In the genomic region with DNA sequence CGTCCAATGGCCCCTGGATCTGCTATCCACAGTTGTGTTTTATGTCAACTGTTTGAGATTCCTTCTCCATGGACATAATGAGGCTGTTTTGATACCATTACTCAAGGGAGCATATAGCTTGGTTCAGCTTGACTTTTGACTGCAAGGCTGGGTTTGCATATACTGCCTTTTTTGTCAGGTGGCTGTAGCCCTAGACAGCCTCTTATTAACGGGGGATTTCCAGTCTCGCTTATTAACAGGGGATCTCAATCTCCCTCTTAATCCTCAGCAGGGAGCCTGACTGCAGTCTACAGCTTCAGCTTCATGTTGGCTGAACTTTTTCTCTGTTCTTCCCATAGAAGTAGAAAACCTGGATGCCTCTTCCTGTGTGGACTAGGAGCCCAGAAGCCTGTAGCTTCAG, we compare ENCODE assay signal across 28 cellular contexts.
DNase-seq lines count a peak whose midpoint lies in the region; ATAC-seq, FAIRE-seq and TF ChIP-seq lines count a peak whose summit lies in the region.
"Had no signal": no experiment of that assay in that cellular context is flagged by ENCODE, and none has a peak within 500 bp of the region (broad histone marks: within the 10 kb centered on the region; RNA-seq: fewer than 3 reads in every experiment).

No MANE protein-coding gene starts in this region.

- H4K8ac ChIP-seq in H1 (ENCODE audit: extremely low read depth, insufficient read depth, low read length), result no peak overlapping the region

- H3K4ac ChIP-seq in H1 (replicated peaks; ENCODE audit: insufficient read length, low read depth, low read length), result no peak overlapping the region

- H3K9me3 ChIP-seq in BLaER1 (peaks cover 5% of the 10 kb centered on the region), H1 (ENCODE audit: insufficient read depth in 2 of 2, low read depth in 1 of 2, low read length in 1 of 2) (peaks cover 2 to 6% of the 10 kb centered on the region in 2 experiments; a peak in 3 of 4 replicates)
- H3K9me3 ChIP-seq: colonic mucosa, uterus had no signal

- H4K91ac ChIP-seq in H1 (replicated peaks; ENCODE audit: insufficient read length, low read length), result no peak overlapping the region

- no peak overlapping the region for H2BK15ac ChIP-seq in H1 (ENCODE audit: low read length)

- FAIRE-seq in H1 (lab: Jason Lieb, UNC), result peak; percentile 7
- FAIRE-seq: A549 had no signal

- no peak overlapping the region for H3K18ac ChIP-seq in H1 (ENCODE audit: extremely low read depth, low read length)

- H4K5ac ChIP-seq in H1 (ENCODE audit: insufficient read length, low read depth, low read length), result no peak overlapping the region

- no peaks in the 10 kb centered on the region for H3K79me1 ChIP-seq in H1 (ENCODE audit: low read depth, low read length)

- no peak overlapping the region for H3K9ac ChIP-seq in BLaER1
- H3K9ac ChIP-seq in H1 (replicated peaks in 1 of 4; ENCODE audit: extremely low read depth in 1 of 4, low read depth in 3 of 4, low read length in 3 of 4), result no peak overlapping the region

- TF ChIP-seq POLR2A in H1 (IDR thresholded peaks at IDR 0.05; ENCODE audit: control extremely low read depth in 1 of 2, low read depth in 2 of 2, low read length in 2 of 2), result no peak

- CTCF ChIA-PET in H1 (lab: Charles Lee; ENCODE audit: partially characterized antibody), result interaction anchor here (1.3 to 1.6 kb wide), 2 partner anchors 10 to 11 kb away, joined by 3 read pairs; no protein-coding TSS in a partner anchor

- H3K36me3 ChIP-seq in BLaER1 (no peaks in the 10 kb centered on the region), H1 (ENCODE audit: control insufficient read depth in 2 of 4, insufficient read depth in 4 of 4, low read length in 3 of 4) (0 out of 8 replicates have a peak, but pooled peaks cover 0 to 3% (median 0%) of the 10 kb centered on the region in 4 experiments)
- H3K36me3 ChIP-seq: colonic mucosa, SJCRH30, thoracic aorta, uterus had no signal

- ATAC-seq in GM18868 (IDR thresholded peaks at IDR 0.05; ENCODE audit: unreplicated experiment) (peak; percentile 51), HG02870 (IDR thresholded peaks at IDR 0.05; ENCODE audit: unreplicated experiment) (peak; percentile 46), GM19397 (IDR thresholded peaks at IDR 0.05; ENCODE audit: unreplicated experiment) (no peak), GM19395 (IDR thresholded peaks at IDR 0.05; ENCODE audit: unreplicated experiment) (no peak)
- ATAC-seq: A549; activated CD8-positive, alpha-beta memory T cell treated with anti-CD3 and anti-CD28 coated beads, Interleukin-2, amount 10 ng/mL, durations not matched to agents 7 days and 5 days; activated T-cell treated with anti-CD3 and anti-CD28 coated beads, Interleukin-2, amount 50 U/mL, for 72 hours; natural killer cell; WTC11 had no signal

- POLR2A ChIA-PET in H1 (lab: Charles Lee; ENCODE audit: partially characterized antibody), result no interaction called here

- no peak overlapping the region for H2AFZ ChIP-seq in H1 (ENCODE audit: low read length)

- H3K27me3 ChIP-seq in BLaER1 (no peaks in the 10 kb centered on the region), H1 (replicated peaks in 1 of 4; ENCODE audit: control insufficient read depth in 3 of 4, extremely low read depth in 1 of 4, insufficient read depth in 3 of 4, low read length in 3 of 4) (no peaks in the 10 kb centered on the region; a peak in 1 of 7 replicates)
- H3K27me3 ChIP-seq: colonic mucosa, SJCRH30, uterus had no signal

- no peak overlapping the region for H2BK120ac ChIP-seq in H1 (replicated peaks; ENCODE audit: low read depth, low read length)

- peak overlapping the region; percentile 63; the same call in 1 of the 2 replicates for H2BK20ac ChIP-seq in H1 (ENCODE audit: low read length)

- H2BK12ac ChIP-seq in H1 (ENCODE audit: low read depth, low read length), result peak overlapping the region; percentile 20; the same call in 1 of the 2 replicates

- no peaks in the 10 kb centered on the region for H3K23me2 ChIP-seq in H1 (ENCODE audit: low read depth, low read length)

- H3K4me2 ChIP-seq in BLaER1 (peak overlapping the region; percentile 16; the same call in 1 of the 2 replicates), H1 (ENCODE audit: insufficient read depth in 1 of 2, low read depth in 2 of 2, low read length in 2 of 2) (no peak overlapping the region)
- H3K4me2 ChIP-seq: A549 had no signal

- H3K56ac ChIP-seq in H1 (replicated peaks; ENCODE audit: insufficient read length, low read depth, low read length), result no peak overlapping the region

- 90% methylated on average over 3 of the region's 3 CpGs; no CpG with 5 or more reads in 1 of the 2 experiments for WGBS in H1 (ENCODE audit: extremely low coverage in 1 of 2, insufficient coverage in 1 of 2, insufficient read length in 1 of 2, insufficient replicate concordance in 2 of 2, low coverage in 1 of 2, low lambda C conversion rate in 2 of 2, missing lambda C conversion rate in 1 of 2), 2 experiments

- no peak overlapping the region for H2BK5ac ChIP-seq in H1 (ENCODE audit: low read depth, low read length)

- H3K27ac ChIP-seq in BLaER1, result no peak overlapping the region
- H3K27ac ChIP-seq in H1 (ENCODE audit: low read depth, low read length), result no peak overlapping the region
- H3K27ac ChIP-seq: A549, colonic mucosa, SJCRH30, thoracic aorta, uterus had no signal

- peaks cover 15% of the 10 kb centered on the region for H3K4me1 ChIP-seq in BLaER1
- H3K4me1 ChIP-seq in H1 (replicated peaks in 1 of 4; ENCODE audit: control insufficient read depth in 3 of 4, insufficient read depth in 4 of 4, low read length in 3 of 4), result peaks cover 0 to 9% (median 4%) of the 10 kb centered on the region in 4 experiments; a peak in 3 of 7 replicates
- H3K4me1 ChIP-seq: A549, colonic mucosa, uterus had no signal

- no peak for TF ChIP-seq RAD21 in H1 (IDR thresholded peaks at IDR 0.05 in 1 of 2, conservative IDR thresholded peaks at IDR 0.05 in 1 of 2; ENCODE audit: low read depth in 2 of 2, low read length in 2 of 2)

- no peak for TF ChIP-seq CTCF in H1 (IDR thresholded peaks at IDR 0.05; ENCODE audit: control extremely low read depth in 1 of 3, insufficient read depth in 1 of 3, low read depth in 1 of 3, low read length in 3 of 3)
- TF ChIP-seq CTCF in foreskin fibroblast (IDR thresholded peaks at IDR 0.05; ENCODE audit: low read depth, low read length), result no peak

- H2AK5ac ChIP-seq in H1 (ENCODE audit: low read depth, low read length), result no peak overlapping the region

- H3K14ac ChIP-seq in H1 (ENCODE audit: insufficient read length), result no peak overlapping the region

- DNase-seq in H1 (ENCODE audit: low read depth in 1 of 2, low spot score in 2 of 2) (no peak), foreskin fibroblast (no peak), NCI-H1436 (lab: John Stamatoyannopoulos, UW) (no peak)
- DNase-seq: activated CD8-positive, alpha-beta memory T cell treated with anti-CD3 and anti-CD28 coated beads, Interleukin-2, amount 10 ng/mL, durations not matched to agents 7 days and 5 days; activated naive CD4-positive, alpha-beta T cell treated with anti-CD3 and anti-CD28 coated beads, Interleukin-2, amount 10 ng/mL, durations not matched to agents 7 days and 5 days; activated T-cell treated with anti-CD3 and anti-CD28 coated beads, Interleukin-2, amount 50 U/mL, for 72 hours; colonic mucosa; effector CD8-positive, alpha-beta T cell; erythroblast; HCEC 1CT; head of caudate nucleus; natural killer cell; NCI-H1048; NCI-H1694 treated with DMSO at 0.1 percent for 48 hours; NCI-H526; stimulated activated CD4-positive, alpha-beta T cell treated with anti-CD3 and anti-CD28 coated beads, Interleukin-15, amount 100 ng/mL, for 24 hours; stimulated activated naive CD4-positive, alpha-beta T cell; T1000; uterus had no signal

- TF ChIP-seq EP300 in H1 (IDR thresholded peaks at IDR 0.05; ENCODE audit: borderline replicate concordance in 1 of 2, low read depth in 2 of 2, low read length in 2 of 2), result no peak

- H3K79me2 ChIP-seq in H1 (ENCODE audit: control insufficient read depth in 1 of 2, insufficient read depth in 2 of 2, low read length in 2 of 2), result no peaks in the 10 kb centered on the region

- H3K23ac ChIP-seq in H1 (ENCODE audit: insufficient read length), result no peak overlapping the region

- H4K20me1 ChIP-seq in BLaER1, result no peaks in the 10 kb centered on the region
- H4K20me1 ChIP-seq in H1 (replicated peaks in 1 of 2; ENCODE audit: control insufficient read depth in 1 of 2, insufficient read depth in 2 of 2, low read length in 2 of 2), result no peaks in the 10 kb centered on the region

- H3K4me3 ChIP-seq in BLaER1, result no peak overlapping the region
- no peak overlapping the region for H3K4me3 ChIP-seq in H1 (ENCODE audit: extremely low read depth in 1 of 4, insufficient read depth in 2 of 4, low read depth in 3 of 4, low read length in 4 of 4)
- no peak overlapping the region for H3K4me3 ChIP-seq in foreskin fibroblast (ENCODE audit: low read depth in 1 of 2, low read length in 2 of 2)
- H3K4me3 ChIP-seq: A549, colonic mucosa, SJCRH30, thoracic aorta, uterus had no signal

TF ChIP-seq in H1, 55 proteins besides CTCF, POLR2A, EP300 and RAD21 (continues in another document):
- TF ChIP-seq BRCA1 (IDR thresholded peaks at IDR 0.05; ENCODE audit: low read depth, low read length) (no peak), EZH2 (IDR thresholded peaks at IDR 0.05; ENCODE audit: low read depth, low read length, severe bottlenecking) (no peak), TCF12 (IDR thresholded peaks at IDR 0.05; ENCODE audit: low read depth, low read length) (no peak), HDAC6 (IDR thresholded peaks at IDR 0.05; ENCODE audit: low read depth, low read length) (no peak), CBX8 (IDR thresholded peaks at IDR 0.05; ENCODE audit: borderline replicate concordance, low read depth, low read length) (no peak), MAFK (IDR thresholded peaks at IDR 0.05; ENCODE audit: low read depth, low read length) (no peak), SRF (IDR thresholded peaks at IDR 0.05; ENCODE audit: low read depth, low read length) (no peak), GTF2F1 (IDR thresholded peaks at IDR 0.05; ENCODE audit: borderline replicate concordance, low read depth, low read length) (no peak), SIX5 (IDR thresholded peaks at IDR 0.05; ENCODE audit: low read depth, low read length) (no peak), KDM4A (IDR thresholded peaks at IDR 0.05; ENCODE audit: low read depth, low read length, severe bottlenecking) (no peak)

Comparison
In these comparisons a context has a peak if more than half of its experiments do, and no peak if none do; other contexts are left out.
1. ATAC-seq: peak in GM18868 (single experiment) and HG02870 (single experiment); none in GM19397 (single experiment) and GM19395 (single experiment).